In genomic region chr14:50062438-50063039, GRCh38 we compare ENCODE assay signal across 8 cellular contexts. TPM values are rescaled to one million over a fixed set of nuclear protein-coding genes. Genes with fewer than 3 reads are reported as not detected.
DNase-seq lines count a peak whose midpoint lies in the region; ATAC-seq and TF ChIP-seq lines count a peak whose summit lies in the region.

No MANE protein-coding gene starts in this region.

- ATAC-seq in GM21515 (IDR thresholded peaks at IDR 0.05; ENCODE audit: unreplicated experiment) (peak; percentile 29), foreskin keratinocyte (peak; percentile 44), HG02884 (IDR thresholded peaks at IDR 0.05; ENCODE audit: unreplicated experiment) (no peak), GM21367 (IDR thresholded peaks at IDR 0.05; ENCODE audit: unreplicated experiment) (no peak)

- no peaks in the 10 kb centered on the region for H3K9me3 Mint-ChIP-seq in activated T-cell treated with anti-CD3 and anti-CD28 coated beads, Interleukin-2, amount 50 U/mL, for 24 hours

- H3K27ac Mint-ChIP-seq in activated T-cell treated with anti-CD3 and anti-CD28 coated beads, Interleukin-2, amount 50 U/mL, for 24 hours, result peak overlapping the region; percentile 99

- peak overlapping the region; percentile 84 for H3K4me3 Mint-ChIP-seq in activated T-cell treated with anti-CD3 and anti-CD28 coated beads, Interleukin-2, amount 50 U/mL, for 24 hours

- H3K4me1 ChIP-seq in foreskin keratinocyte, result peaks cover 34% of the 10 kb centered on the region

- DNase-seq in AG08396 (ENCODE audit: low spot score), result peak; percentile 46
- DNase-seq in NOMO-1 treated with DMSO at 0.1 percent for 48 hours (lab: John Stamatoyannopoulos, UW; ENCODE audit: unreplicated experiment), result peak; percentile 82
- DNase-seq in activated T-cell treated with anti-CD3 and anti-CD28 coated beads, Interleukin-2, amount 50 U/mL, for 24 hours, result peak; percentile 80
- DNase-seq in foreskin keratinocyte, result peak; percentile 57 to 75
- peak; percentile 44 to 67 for DNase-seq in stimulated activated CD4-positive, alpha-beta T cell treated with anti-CD3 and anti-CD28 coated beads, Interleukin-15, amount 100 ng/mL, for 1 hour (ENCODE audit: low read depth in 1 of 2, low spot score in 1 of 2)

- no peaks in the 10 kb centered on the region for H3K27me3 Mint-ChIP-seq in activated T-cell treated with anti-CD3 and anti-CD28 coated beads, Interleukin-2, amount 50 U/mL, for 24 hours

- H3K27me3 ChIP-seq in foreskin keratinocyte, result no peaks in the 10 kb centered on the region

- peaks cover 12% of the 10 kb centered on the region for H3K36me3 Mint-ChIP-seq in activated T-cell treated with anti-CD3 and anti-CD28 coated beads, Interleukin-2, amount 50 U/mL, for 24 hours (ENCODE audit: low read depth)

- peak; percentile 57 for TF ChIP-seq CTCF in foreskin keratinocyte (conservative IDR thresholded peaks at IDR 0.05)

- peaks cover 90% of the 10 kb centered on the region for H3K4me1 Mint-ChIP-seq in activated T-cell treated with anti-CD3 and anti-CD28 coated beads, Interleukin-2, amount 50 U/mL, for 24 hours (ENCODE audit: low read depth)

- peak overlapping the region; percentile 92 for H3K27ac ChIP-seq in foreskin keratinocyte

RNA-seq across cellular contexts. Expression of gene VCPKMT, which starts 53.8 kb away (rescaled TPM):
- 5.9 and 6.7 TPM in 2 replicates for total RNA-seq in foreskin keratinocyte
- 4.3 and 4.6 TPM in 2 replicates for polyA plus RNA-seq in foreskin keratinocyte

Comparison
In these comparisons a context has a peak if more than half of its experiments do, and no peak if none do; other contexts are left out.
1. ATAC-seq: peak in GM21515 (single experiment) and foreskin keratinocyte (single experiment); none in HG02884 (single experiment) and GM21367 (single experiment).
2. Peak in every context shown above with its lines, with median percentiles within 50 percentile points of each other: DNase-seq.